ENCODE assay signal across 8 cellular contexts in the genomic region with DNA sequence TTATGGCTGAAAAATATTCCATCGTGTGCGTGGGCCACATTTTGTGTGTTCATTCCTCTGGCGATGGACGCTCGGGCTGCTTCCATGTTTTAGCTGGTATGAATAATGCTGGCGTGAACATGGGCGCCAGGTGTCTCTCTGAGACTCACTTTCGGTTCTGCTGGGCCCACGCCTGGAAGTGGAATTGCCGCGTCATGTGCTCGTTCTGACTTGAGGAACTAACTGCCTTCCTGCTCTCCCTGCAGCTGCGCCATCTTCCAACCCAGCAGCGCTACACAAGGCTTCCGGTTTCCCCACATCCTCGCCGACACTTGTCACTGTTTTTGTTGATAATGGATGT. TPM values are rescaled to one million over a fixed set of nuclear protein-coding genes. Genes with fewer than 3 reads are reported as not detected.
DNase-seq lines count a peak whose midpoint lies in the region; ATAC-seq and TF ChIP-seq lines count a peak whose summit lies in the region.
"Not testable (repeated sequence)": the region's sequence is repeated elsewhere in the genome, so short reads cannot be mapped to it uniquely, and the experiment has no call there.

No MANE protein-coding gene starts in this region.

- intact Hi-C loops in CD4-positive, alpha-beta T cell (cut with DNase I, micrococcal nuclease); activated CD4-positive, alpha-beta memory T cell treated with anti-CD3 and anti-CD28 coated beads for 36 hours (cut with micrococcal nuclease): not testable (repeated sequence)

- H3K36me3 Mint-ChIP-seq in CD4-positive, alpha-beta T cell (ENCODE audit: low read depth); activated CD4-positive, alpha-beta memory T cell treated with anti-CD3 and anti-CD28 coated beads for 36 hours: not testable (repeated sequence)

- H3K9me3 ChIP-seq in CD4-positive, alpha-beta T cell (ENCODE audit: control insufficient read depth, low read length), result not testable (repeated sequence)

- peak in 7 of 10 experiments; percentile 0 to 35 (median 8) for DNase-seq in CD4-positive, alpha-beta T cell
- peak in 3 of 5 donors; percentile 6 to 12 (median 11) for DNase-seq in T-helper 1 cell
- DNase-seq in activated CD4-positive, alpha-beta memory T cell treated with anti-CD3 and anti-CD28 coated beads for 36 hours, result peak; percentile 81
- peak; percentile 6 for DNase-seq in activated effector memory CD4-positive, alpha-beta T cell treated with Interleukin-2 at 50 U/mL for 16 hours
- DNase-seq in mesenteric fat pad (ENCODE audit: low spot score), result peak; percentile 45
- peak in 2 of 3 donors; percentile 50 to 65 for DNase-seq in stimulated activated CD4-positive, alpha-beta T cell treated with anti-CD3 and anti-CD28 coated beads, Interleukin-12 subunit alpha, Interleukin-12 subunit beta, amount 100 ng/mL, for 48 hours (ENCODE audit: low read depth in 2 of 3, low spot score in 1 of 3)
- peak; percentile 0 for DNase-seq in stimulated activated CD8-positive, alpha-beta memory T cell treated with anti-CD3 and anti-CD28 coated beads, Interleukin-15, amount 100 ng/mL, for 24 hours (ENCODE audit: low read depth)

- not testable (repeated sequence) for H3K27ac Mint-ChIP-seq in CD4-positive, alpha-beta T cell; activated CD4-positive, alpha-beta memory T cell treated with anti-CD3 and anti-CD28 coated beads for 36 hours

- not testable (repeated sequence) for H3K4me3 Mint-ChIP-seq in CD4-positive, alpha-beta T cell; activated CD4-positive, alpha-beta memory T cell treated with anti-CD3 and anti-CD28 coated beads for 36 hours

- POLR2A ChIA-PET in CD4-positive, alpha-beta T cell (lab: Charles Lee); activated CD4-positive, alpha-beta memory T cell treated with anti-CD3 and anti-CD28 coated beads for 36 hours (lab: Charles Lee): not testable (repeated sequence)

- H3K27me3 Mint-ChIP-seq in CD4-positive, alpha-beta T cell; activated CD4-positive, alpha-beta memory T cell treated with anti-CD3 and anti-CD28 coated beads for 36 hours: not testable (repeated sequence)

- CTCF ChIA-PET in CD4-positive, alpha-beta T cell (lab: Charles Lee); activated CD4-positive, alpha-beta memory T cell treated with anti-CD3 and anti-CD28 coated beads for 36 hours (lab: Charles Lee): not testable (repeated sequence)

- H3K4me1 Mint-ChIP-seq in CD4-positive, alpha-beta T cell (ENCODE audit: low read depth); activated CD4-positive, alpha-beta memory T cell treated with anti-CD3 and anti-CD28 coated beads for 36 hours (ENCODE audit: low read depth): not testable (repeated sequence)

- TF ChIP-seq CTCF in CD4-positive, alpha-beta T cell (IDR thresholded peaks at IDR 0.05), result not testable (repeated sequence)

- peak; percentile 38 for ATAC-seq in CD4-positive, alpha-beta T cell (ENCODE audit: poor library complexity)
- ATAC-seq in esophagus mucosa, result peak; percentile 78

- not testable (repeated sequence) for H3K9me3 Mint-ChIP-seq in CD4-positive, alpha-beta T cell; activated CD4-positive, alpha-beta memory T cell treated with anti-CD3 and anti-CD28 coated beads for 36 hours

- not testable (repeated sequence) for H3K27me3 ChIP-seq in CD4-positive, alpha-beta T cell (ENCODE audit: control insufficient read depth, insufficient read depth, low read length)

- H3K27ac ChIP-seq in CD4-positive, alpha-beta T cell (ENCODE audit: low read depth, low read length), result not testable (repeated sequence)

RNA-seq across cellular contexts. Expression of a gene that starts 20.4 kb away (rescaled TPM):
- 10 to 100 TPM; 21.9 to 23.0 TPM for total RNA-seq in CD4-positive, alpha-beta T cell
- 10 to 100 TPM; 40.1 to 44.9 TPM for total RNA-seq in activated CD4-positive, alpha-beta memory T cell treated with anti-CD3 and anti-CD28 coated beads for 36 hours
- total RNA-seq in esophagus mucosa (3.3 TPM), mesenteric fat pad (10.8 TPM)

RNA-seq across cellular contexts. Expression of a gene that starts 46.7 kb away (rescaled TPM):
- 10 to 100 TPM; 38.0 to 40.6 TPM for total RNA-seq in CD4-positive, alpha-beta T cell
- 10 to 100 TPM; 38.5 to 39.8 TPM for total RNA-seq in activated CD4-positive, alpha-beta memory T cell treated with anti-CD3 and anti-CD28 coated beads for 36 hours
- total RNA-seq in esophagus mucosa, result 2.5 TPM
- total RNA-seq in mesenteric fat pad, result 3.6 TPM

Comparison
In these comparisons a context has a peak if more than half of its experiments do, and no peak if none do; other contexts are left out.
1. DNase-seq: peak in every context shown above with its lines; median percentile 81 in activated CD4-positive, alpha-beta memory T cell treated with anti-CD3 and anti-CD28 coated beads for 36 hours; 58 in stimulated activated CD4-positive, alpha-beta T cell treated with anti-CD3 and anti-CD28 coated beads, Interleukin-12 subunit alpha, Interleukin-12 subunit beta, amount 100 ng/mL, for 48 hours; 45 in mesenteric fat pad; 11 in T-helper 1 cell; 8 in CD4-positive, alpha-beta T cell; 6 in activated effector memory CD4-positive, alpha-beta T cell treated with Interleukin-2 at 50 U/mL for 16 hours; 0 in stimulated activated CD8-positive, alpha-beta memory T cell treated with anti-CD3 and anti-CD28 coated beads, Interleukin-15, amount 100 ng/mL, for 24 hours.